In the genomic region with DNA sequence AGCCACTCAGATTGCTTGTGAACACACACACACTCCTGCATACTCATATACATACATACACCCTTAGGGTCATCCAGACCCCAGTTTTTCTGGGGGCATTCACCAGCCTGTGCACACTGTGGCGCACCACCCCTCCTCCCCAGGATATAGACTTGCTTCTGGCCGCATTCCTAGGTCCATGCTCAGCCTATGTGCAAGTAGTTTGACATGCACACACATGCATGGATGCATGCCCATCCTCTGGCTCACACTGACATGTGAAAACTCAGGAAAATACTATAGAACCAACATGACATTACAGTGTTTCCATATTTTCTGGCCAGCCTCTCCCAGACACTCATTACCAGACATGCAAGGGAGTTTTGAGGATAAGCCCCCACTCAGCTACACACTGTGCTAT, we compare ENCODE assay signal across 18 cellular contexts.
DNase-seq lines count a peak whose midpoint lies in the region; ATAC-seq and TF ChIP-seq lines count a peak whose summit lies in the region.
"Had no signal": no experiment of that assay in that cellular context is flagged by ENCODE, and none has a peak within 500 bp of the region (broad histone marks: within the 10 kb centered on the region; RNA-seq: fewer than 3 reads in every experiment).

No MANE protein-coding gene starts in this region.

- ATAC-seq in T-helper 17 cell, result no peak
- no peak for ATAC-seq in HG02571 (IDR thresholded peaks at IDR 0.05; ENCODE audit: unreplicated experiment)
- ATAC-seq in effector memory CD8-positive, alpha-beta T cell (replicated peaks), result no peak
- ATAC-seq: HepG2 had no signal

- peaks cover 4% of the 10 kb centered on the region for H3K9me3 Mint-ChIP-seq in neural progenitor cell
- no peaks in the 10 kb centered on the region for H3K9me3 Mint-ChIP-seq in effector memory CD8-positive, alpha-beta T cell
- H3K9me3 Mint-ChIP-seq: GM23338 had no signal

- no peaks in the 10 kb centered on the region for H3K9me3 ChIP-seq in T-helper 17 cell (ENCODE audit: control insufficient read depth, low read length, poor library complexity, severe bottlenecking)
- H3K9me3 ChIP-seq in neural progenitor cell (ENCODE audit: low read depth), result no peaks in the 10 kb centered on the region

- no peak for TF ChIP-seq CTCF in epithelial cell of esophagus (IDR thresholded peaks at IDR 0.05; ENCODE audit: insufficient read depth, low read depth, low read length, missing control alignments)
- no peak for TF ChIP-seq CTCF in neural progenitor cell (IDR thresholded peaks at IDR 0.05)

- peaks cover 3% of the 10 kb centered on the region for H3K36me3 Mint-ChIP-seq in T-helper 17 cell (ENCODE audit: low read depth)
- H3K36me3 Mint-ChIP-seq in neural progenitor cell, result no peaks in the 10 kb centered on the region
- H3K36me3 Mint-ChIP-seq in effector memory CD8-positive, alpha-beta T cell (ENCODE audit: insufficient read depth), result peaks cover 14% of the 10 kb centered on the region
- H3K36me3 Mint-ChIP-seq: IgD-negative memory B cell had no signal

- no peaks in the 10 kb centered on the region for H3K79me2 ChIP-seq in neural progenitor cell (ENCODE audit: low read depth)

- no peak overlapping the region for H2AFZ ChIP-seq in neural progenitor cell (replicated peaks)
- H2AFZ ChIP-seq: GM23338 had no signal

- H3K4me1 ChIP-seq in neural progenitor cell, result peaks cover 41% of the 10 kb centered on the region
- H3K4me1 ChIP-seq: BLaER1 had no signal

- peaks cover 100% of the 10 kb centered on the region for H3K27me3 ChIP-seq in neural progenitor cell

- peaks cover 47% of the 10 kb centered on the region for H3F3A ChIP-seq in neural progenitor cell (ENCODE audit: low read depth)

- H3K27ac Mint-ChIP-seq in T-helper 17 cell (peak overlapping the region; percentile 39), neural progenitor cell (no peak overlapping the region)
- no peak overlapping the region for H3K27ac Mint-ChIP-seq in effector memory CD8-positive, alpha-beta T cell
- H3K27ac Mint-ChIP-seq: CD4-positive, alpha-beta memory T cell; GM23338 had no signal

- H3K27me3 Mint-ChIP-seq in T-helper 17 cell (peaks cover 97% of the 10 kb centered on the region), neural progenitor cell (ENCODE audit: insufficient read depth, low read depth) (peaks cover 94% of the 10 kb centered on the region)
- peaks cover 94 to 100% of the 10 kb centered on the region in 2 donors for H3K27me3 Mint-ChIP-seq in effector memory CD8-positive, alpha-beta T cell

- H3K4me3 ChIP-seq in epithelial cell of esophagus (ENCODE audit: low read length) (no peak overlapping the region), neural progenitor cell (no peak overlapping the region)
- H3K4me3 ChIP-seq: BLaER1 had no signal

- DNase-seq in HPDE6-E6E7 (ENCODE audit: extremely low spot score) (peak; percentile 57), T-helper 17 cell (no peak), epithelial cell of esophagus (ENCODE audit: low read depth) (peak; percentile 96), neural progenitor cell (ENCODE audit: low spot score) (no peak), anterior cingulate cortex (lab: John Stamatoyannopoulos, UW) (no peak), caudate nucleus (lab: John Stamatoyannopoulos, UW) (no peak)
- DNase-seq in effector memory CD8-positive, alpha-beta T cell, result no peak
- DNase-seq: 8988T; CD4-positive, alpha-beta memory T cell; DMS153; DMS79; GDM1; H7 had no signal

- H3K4me2 ChIP-seq in neural progenitor cell, result no peak overlapping the region
- H3K4me2 ChIP-seq: BLaER1 had no signal

- peaks cover 20% of the 10 kb centered on the region for H3K4me1 Mint-ChIP-seq in T-helper 17 cell
- peaks cover 36% of the 10 kb centered on the region for H3K4me1 Mint-ChIP-seq in neural progenitor cell
- peaks cover 10 to 20% of the 10 kb centered on the region in 2 donors for H3K4me1 Mint-ChIP-seq in effector memory CD8-positive, alpha-beta T cell (ENCODE audit: low read depth in 2 of 2)

- no peak overlapping the region for H3K9ac ChIP-seq in neural progenitor cell
- H3K9ac ChIP-seq: BLaER1 had no signal

- H4K20me1 ChIP-seq in neural progenitor cell (ENCODE audit: low read depth), result peaks cover 80% of the 10 kb centered on the region

- H3K4me3 Mint-ChIP-seq in T-helper 17 cell (no peak overlapping the region), neural progenitor cell (peak overlapping the region; percentile 19)
- H3K4me3 Mint-ChIP-seq in effector memory CD8-positive, alpha-beta T cell, result no peak overlapping the region
- H3K4me3 Mint-ChIP-seq: CD4-positive, alpha-beta memory T cell had no signal

- no peaks in the 10 kb centered on the region for H3K36me3 ChIP-seq in neural progenitor cell
- H3K36me3 ChIP-seq: BLaER1 had no signal

- H3K27ac ChIP-seq in neural progenitor cell (no peak overlapping the region), caudate nucleus (ENCODE audit: low read depth, low read length) (no peak overlapping the region)
- H3K27ac ChIP-seq: BLaER1 had no signal

Comparison
In these comparisons a context has a peak if more than half of its experiments do, and no peak if none do; other contexts are left out.
1. DNase-seq: peak in HPDE6-E6E7 (single experiment) and epithelial cell of esophagus (single experiment); none in T-helper 17 cell (0 of 3), neural progenitor cell (single experiment), anterior cingulate cortex (0 of 58), caudate nucleus (0 of 61) and effector memory CD8-positive, alpha-beta T cell (0 of 3).